1 cellular context compared by ENCODE assay signal in the genomic region with DNA sequence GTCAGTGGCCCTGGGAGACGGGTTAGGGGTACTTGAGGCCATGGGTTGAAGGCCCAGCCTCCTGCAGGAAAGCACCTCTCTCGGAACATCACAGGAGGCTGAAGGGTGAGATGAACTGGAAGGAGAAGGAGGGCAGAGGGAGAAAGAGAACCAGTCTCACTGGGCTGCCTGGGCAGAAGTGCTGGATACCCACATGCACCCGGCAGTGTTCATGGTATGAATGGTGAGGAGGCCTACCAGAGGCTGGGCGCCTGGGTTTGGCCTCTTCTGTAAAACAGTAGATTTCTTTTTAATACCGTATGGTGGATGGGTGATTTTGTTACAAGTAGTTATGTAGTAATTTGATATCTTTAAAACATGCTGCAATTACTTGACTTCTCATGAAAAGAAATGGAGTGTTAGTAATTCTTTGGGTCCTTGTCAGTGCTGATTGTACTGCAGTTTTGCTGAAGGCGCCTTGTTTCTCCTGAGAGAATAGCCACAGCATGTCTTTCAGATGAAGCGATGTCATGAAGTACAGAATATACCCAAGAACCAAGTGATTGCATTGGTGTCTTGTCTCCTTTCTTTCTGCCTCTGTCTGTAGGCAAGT.
TF ChIP-seq lines count a peak whose summit lies in the region.

No MANE protein-coding gene starts in this region.

TF ChIP-seq in SK-N-SH treated with all-trans-retinoic acid at 6 μM for 48 hours, 23 proteins besides CTCF, POLR2A, EP300 and RAD21 (continued from another document):
- TF ChIP-seq, protein P1, sequence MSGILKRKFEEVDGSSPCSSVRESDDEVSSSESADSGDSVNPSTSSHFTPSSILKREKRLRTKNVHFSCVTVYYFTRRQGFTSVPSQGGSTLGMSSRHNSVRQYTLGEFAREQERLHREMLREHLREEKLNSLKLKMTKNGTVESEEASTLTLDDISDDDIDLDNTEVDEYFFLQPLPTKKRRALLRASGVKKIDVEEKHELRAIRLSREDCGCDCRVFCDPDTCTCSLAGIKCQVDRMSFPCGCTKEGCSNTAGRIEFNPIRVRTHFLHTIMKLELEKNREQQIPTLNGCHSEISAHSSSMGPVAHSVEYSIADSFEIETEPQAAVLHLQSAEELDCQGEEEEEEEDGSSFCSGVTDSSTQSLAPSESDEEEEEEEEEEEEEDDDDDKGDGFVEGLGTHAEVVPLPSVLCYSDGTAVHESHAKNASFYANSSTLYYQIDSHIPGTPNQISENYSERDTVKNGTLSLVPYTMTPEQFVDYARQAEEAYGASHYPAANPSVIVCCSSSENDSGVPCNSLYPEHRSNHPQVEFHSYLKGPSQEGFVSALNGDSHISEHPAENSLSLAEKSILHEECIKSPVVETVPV (CRISPR knock-in tag; IDR thresholded peaks at IDR 0.05): no peak
- no peak for TF ChIP-seq ARNTL (CRISPR knock-in tag; IDR thresholded peaks at IDR 0.05; ENCODE audit: borderline replicate concordance, low read depth)
- no peak for TF ChIP-seq TCF4 (CRISPR knock-in tag; IDR thresholded peaks at IDR 0.05; ENCODE audit: borderline replicate concordance)
- TF ChIP-seq OSR1 (CRISPR knock-in tag; IDR thresholded peaks at IDR 0.05): no peak
- TF ChIP-seq TOX (CRISPR knock-in tag; IDR thresholded peaks at IDR 0.05; ENCODE audit: borderline replicate concordance): no peak
